ENCODE assay signal across 27 cellular contexts in genomic region chr17:74389937-74390679, GRCh38. TPM values are rescaled to one million over a fixed set of nuclear protein-coding genes. Genes with fewer than 3 reads are reported as not detected.
DNase-seq lines count a peak whose midpoint lies in the region; ATAC-seq, FAIRE-seq and TF ChIP-seq lines count a peak whose summit lies in the region.
"Had no signal": no experiment of that assay in that cellular context is flagged by ENCODE, and none has a peak within 500 bp of the region (broad histone marks: within the 10 kb centered on the region; RNA-seq: fewer than 3 reads in every experiment).

No MANE protein-coding gene starts in this region.

- in situ Hi-C loops in K562 (cut with MboI), result no loop called here

- H3F3A ChIP-seq in smooth muscle cell (ENCODE audit: low read depth), result peaks cover 9% of the 10 kb centered on the region

- H3K4me2 ChIP-seq in K562 (ENCODE audit: insufficient read depth, low read length), result no peak overlapping the region
- H3K4me2 ChIP-seq in smooth muscle cell, result no peak overlapping the region

- no peak for DNase-seq in activated naive CD4-positive, alpha-beta T cell treated with anti-CD3 and anti-CD28 coated beads, Interleukin-2, amount 10 ng/mL, durations not matched to agents 7 days and 5 days
- DNase-seq in K562 (ENCODE audit: extremely low read depth in 1 of 4, low spot score in 3 of 4) (no peak), smooth muscle cell (lab: John Stamatoyannopoulos, UW; ENCODE audit: unreplicated experiment) (no peak), NCI-H748 (lab: John Stamatoyannopoulos, UW; ENCODE audit: unreplicated experiment) (no peak), OCI-M2 (lab: John Stamatoyannopoulos, UW; ENCODE audit: unreplicated experiment) (no peak), substantia nigra (lab: John Stamatoyannopoulos, UW) (no peak)
- DNase-seq: DMS53, EL, GF-D8, MG63, NCI-H1417 treated with DMSO at 0.1 percent for 48 hours, NCI-H187 treated with DMSO at 0.1 percent for 48 hours, NCI-H2107, NCI-H510A treated with DMSO at 0.1 percent for 48 hours, NCI-H82 had no signal

- no peak for TF ChIP-seq CTCF in HEK293 (tag by site-specific recombination; IDR thresholded peaks at IDR 0.05)
- TF ChIP-seq CTCF in K562 (IDR thresholded peaks at IDR 0.05 in 2 of 3, conservative IDR thresholded peaks at IDR 0.05 in 1 of 3; ENCODE audit: insufficient read depth in 2 of 3, low read depth in 1 of 3, low read length in 3 of 3), result no peak
- TF ChIP-seq CTCF in smooth muscle cell (IDR thresholded peaks at IDR 0.05; ENCODE audit: borderline replicate concordance, insufficient read depth, poor library complexity, severe bottlenecking), result no peak

- POLR2A ChIA-PET in HEK293 (lab: Yijun Ruan, JAX), result no interaction called here
- POLR2A ChIA-PET in K562 (lab: Yijun Ruan, JAX), result interaction anchor here (0.6 kb wide), 1 partner anchor 66 kb away, joined by 3 read pairs; no protein-coding TSS in a partner anchor

- no TSS peak for BruUV-seq in K562 (replicated peaks; lab: Mats Ljungman, UMichigan)

- H3K4me3 ChIP-seq in HEK293 (ENCODE audit: low read depth, low read length), result no peak overlapping the region
- no peak overlapping the region for H3K4me3 ChIP-seq in K562
- no peak overlapping the region for H3K4me3 ChIP-seq in smooth muscle cell
- H3K4me3 ChIP-seq: MG63, SJSA1 had no signal

- no peak for TF ChIP-seq POLR2A in K562 (conservative IDR thresholded peaks at IDR 0.05)

- peak overlapping the region; percentile 73 for H3K27ac Mint-ChIP-seq in activated naive CD4-positive, alpha-beta T cell treated with anti-CD3 and anti-CD28 coated beads, Interleukin-2, amount 50 U/mL, for 24 hours
- H3K27ac Mint-ChIP-seq in activated naive CD4-positive, alpha-beta T cell treated with anti-CD3 and anti-CD28 coated beads, Interleukin-2, amount 10 ng/mL, durations not matched to agents 7 days and 5 days, result no peak overlapping the region

- H3K27me3 Mint-ChIP-seq in activated naive CD4-positive, alpha-beta T cell treated with anti-CD3 and anti-CD28 coated beads, Interleukin-2, amount 50 U/mL, for 24 hours, result no peaks in the 10 kb centered on the region
- H3K27me3 Mint-ChIP-seq in activated naive CD4-positive, alpha-beta T cell treated with anti-CD3 and anti-CD28 coated beads, Interleukin-2, amount 10 ng/mL, durations not matched to agents 7 days and 5 days, result peaks cover 60% of the 10 kb centered on the region

- no peaks in the 10 kb centered on the region for H3K79me2 ChIP-seq in K562 (ENCODE audit: control insufficient read depth, insufficient read depth, low read length)
- no peaks in the 10 kb centered on the region for H3K79me2 ChIP-seq in smooth muscle cell (ENCODE audit: low read depth)

- ATAC-seq in K562, result no peak
- ATAC-seq: HCT116 had no signal

- no peak for FAIRE-seq in K562 (lab: Jason Lieb, UNC)
- FAIRE-seq: D721Med, GM19239, H1, RCC 7860 had no signal

- H3K9me1 ChIP-seq in K562 (ENCODE audit: control insufficient read depth, insufficient read depth, low read length), result no peaks in the 10 kb centered on the region

- no peaks in the 10 kb centered on the region for H3K9me3 Mint-ChIP-seq in activated naive CD4-positive, alpha-beta T cell treated with anti-CD3 and anti-CD28 coated beads, Interleukin-2, amount 50 U/mL, for 24 hours
- no peaks in the 10 kb centered on the region for H3K9me3 Mint-ChIP-seq in activated naive CD4-positive, alpha-beta T cell treated with anti-CD3 and anti-CD28 coated beads, Interleukin-2, amount 10 ng/mL, durations not matched to agents 7 days and 5 days

- H3K36me3 ChIP-seq in HEK293 (ENCODE audit: control insufficient read depth in 2 of 2, insufficient read depth in 1 of 2, low read length in 2 of 2), result no peaks in the 10 kb centered on the region
- no peaks in the 10 kb centered on the region for H3K36me3 ChIP-seq in K562 (ENCODE audit: control insufficient read depth, insufficient read depth, low read length)
- no peaks in the 10 kb centered on the region for H3K36me3 ChIP-seq in smooth muscle cell (ENCODE audit: low read depth)
- H3K36me3 ChIP-seq: MG63, SJSA1 had no signal

- peaks cover 24 to 38% of the 10 kb centered on the region in 2 experiments; a peak in 4 of 5 replicates for H3K27me3 ChIP-seq in K562 (ENCODE audit: control insufficient read depth in 2 of 2, insufficient read depth in 2 of 2, low read length in 2 of 2)
- H3K27me3 ChIP-seq in smooth muscle cell (ENCODE audit: low read depth), result no peaks in the 10 kb centered on the region
- H3K27me3 ChIP-seq: MG63, SJSA1 had no signal

- no peak for TF ChIP-seq EP300 in K562 (IDR thresholded peaks at IDR 0.05; ENCODE audit: low read length)

- H2AFZ ChIP-seq in K562 (ENCODE audit: low read depth, low read length) (no peak overlapping the region), smooth muscle cell (ENCODE audit: low read depth) (no peak overlapping the region)

- intact Hi-C loops in K562 (cut with micrococcal nuclease), result no loop called here

- H3K4me1 ChIP-seq in HEK293 (ENCODE audit: control insufficient read depth, insufficient read depth, low read length) (no peaks in the 10 kb centered on the region), K562 (replicated peaks in 1 of 2; ENCODE audit: control insufficient read depth in 2 of 2, insufficient read depth in 2 of 2, low read length in 2 of 2) (peaks cover 0 to 4% of the 10 kb centered on the region in 2 experiments; a peak in 3 of 5 replicates), smooth muscle cell (ENCODE audit: low read depth) (peaks cover 15% of the 10 kb centered on the region)
- H3K4me1 ChIP-seq: SJSA1 had no signal

- H3K9me3 ChIP-seq in HEK293 (ENCODE audit: control insufficient read depth, insufficient read depth, low read depth, low read length) (no peaks in the 10 kb centered on the region), K562 (replicated peaks; ENCODE audit: control insufficient read depth, insufficient read depth, low read depth, low read length) (no peaks in the 10 kb centered on the region; the same call in 1 of the 2 replicates), smooth muscle cell (replicated peaks; ENCODE audit: low read depth) (no peaks in the 10 kb centered on the region)
- H3K9me3 ChIP-seq: MG63, SJSA1 had no signal

- WGBS in K562 (ENCODE audit: insufficient coverage, low coverage, missing lambda C conversion rate), result 0% methylated on average over 2 of the region's 2 CpGs
- 92% methylated on average over 2 of the region's 2 CpGs for WGBS in smooth muscle cell (ENCODE audit: low lambda C conversion rate)

- H3K9ac ChIP-seq in K562 (ENCODE audit: insufficient read depth in 1 of 2, low read depth in 2 of 2, low read length in 2 of 2), result no peak overlapping the region
- H3K9ac ChIP-seq in smooth muscle cell (ENCODE audit: low read depth), result no peak overlapping the region

- no peaks in the 10 kb centered on the region for H3K36me3 Mint-ChIP-seq in activated naive CD4-positive, alpha-beta T cell treated with anti-CD3 and anti-CD28 coated beads, Interleukin-2, amount 50 U/mL, for 24 hours
- H3K36me3 Mint-ChIP-seq in activated naive CD4-positive, alpha-beta T cell treated with anti-CD3 and anti-CD28 coated beads, Interleukin-2, amount 10 ng/mL, durations not matched to agents 7 days and 5 days, result no peaks in the 10 kb centered on the region

- H3K4me1 Mint-ChIP-seq in activated naive CD4-positive, alpha-beta T cell treated with anti-CD3 and anti-CD28 coated beads, Interleukin-2, amount 50 U/mL, for 24 hours, result no peaks in the 10 kb centered on the region
- no peaks in the 10 kb centered on the region for H3K4me1 Mint-ChIP-seq in activated naive CD4-positive, alpha-beta T cell treated with anti-CD3 and anti-CD28 coated beads, Interleukin-2, amount 10 ng/mL, durations not matched to agents 7 days and 5 days

- H4K20me1 ChIP-seq in K562 (replicated peaks; ENCODE audit: control insufficient read depth, insufficient read depth, low read length), result no peaks in the 10 kb centered on the region
- H4K20me1 ChIP-seq in smooth muscle cell (ENCODE audit: low read depth), result no peaks in the 10 kb centered on the region

- H3K27ac ChIP-seq in HEK293 (ENCODE audit: extremely low read depth, low read depth, low read length), result no peak overlapping the region
- no peak overlapping the region for H3K27ac ChIP-seq in K562 (ENCODE audit: extremely low read depth, low read depth, low read length)
- H3K27ac ChIP-seq in smooth muscle cell (ENCODE audit: low read depth), result peak overlapping the region; percentile 69
- no peak overlapping the region for H3K27ac ChIP-seq in substantia nigra (ENCODE audit: low read depth, low read length, poor library complexity, severe bottlenecking)
- H3K27ac ChIP-seq: SJSA1 had no signal

- TF ChIP-seq RAD21 in K562 (CRISPR knock-in tag; conservative IDR thresholded peaks at IDR 0.05 in 1 of 2, IDR thresholded peaks at IDR 0.05 in 1 of 2), result no peak

- no peak overlapping the region for H3K4me3 Mint-ChIP-seq in activated naive CD4-positive, alpha-beta T cell treated with anti-CD3 and anti-CD28 coated beads, Interleukin-2, amount 50 U/mL, for 24 hours
- H3K4me3 Mint-ChIP-seq in activated naive CD4-positive, alpha-beta T cell treated with anti-CD3 and anti-CD28 coated beads, Interleukin-2, amount 10 ng/mL, durations not matched to agents 7 days and 5 days, result no peak overlapping the region

- CTCF ChIA-PET in activated naive CD4-positive, alpha-beta T cell treated with anti-CD3 and anti-CD28 coated beads, Interleukin-2, amount 10 ng/mL, durations not matched to agents 7 days and 5 days (lab: Charles Lee), result interaction anchor here (1.2 kb wide), 1 partner anchor 104 kb away, joined by 3 read pairs; no protein-coding TSS in a partner anchor
- CTCF ChIA-PET in HEK293 (lab: Yijun Ruan, JAX) (interaction anchor here (0.8 to 3.9 kb wide), 3 partner anchors 22 to 67 kb away, joined by 3 to 24 read pairs (median 9); partner anchors contain the start of gene GPR142), K562 (lab: Yijun Ruan, JAX; ENCODE audit: low intra/inter-chr PET ratio) (no interaction called here)

RNA-seq across cellular contexts. Expression of gene GPR142, which starts 22.8 kb away (rescaled TPM):
- not detected in 2 replicates for total RNA-seq in K562 (2011; cell fraction: chromatin; rRNA removed; ENCODE audit: low replicate concordance)
- not detected in 2 replicates for total RNA-seq in K562 (2011; cell fraction: nucleolus; rRNA removed)
- not detected in 2 replicates for total RNA-seq in K562 (2011; cell fraction: nucleoplasm; rRNA removed)
- total RNA-seq in K562 (2014; rRNA removed) (not detected in 2 replicates), K562 (2014; rRNA removed; fragmentation: Illumina TruSeq; extraction: Trizol) (not detected in 2 replicates), K562 (2015; rRNA removed; fragmentation: Illumina TruSeq; extraction: Trizol) (not detected in 2 replicates), K562 (2021) (not detected in 2 replicates), smooth muscle cell (not detected in 2 replicates)
- polyA plus RNA-seq in K562 (2011; rRNA removed) (not detected in 2 replicates), K562 (2014; fragmentation: Illumina TruSeq; extraction: Trizol) (not detected in 2 replicates), K562 (2014; fragmentation: Nextera tagmentation; extraction: Ambion mirVana) (not detected), K562 (2014; rRNA removed) (not detected in 2 replicates), smooth muscle cell (not detected in 2 replicates)
- not detected in 2 replicates for polyA plus RNA-seq in K562 (2011; cell fraction: cytosol; rRNA removed)
- polyA plus RNA-seq in K562 (2011; cell fraction: nucleus; rRNA removed), result not detected in 2 replicates
- polyA plus RNA-seq in K562 (2012), result not detected in 2 replicates
- polyA minus RNA-seq in K562 (2011; rRNA and poly(A)+ RNA removed), result not detected in 2 replicates
- not detected in 2 replicates for polyA minus RNA-seq in K562 (2011; cell fraction: cytosol; rRNA and poly(A)+ RNA removed)
- not detected in 2 replicates for polyA minus RNA-seq in K562 (2011; cell fraction: nucleus; rRNA and poly(A)+ RNA removed)
- total RNA-seq: A172, H1, LHCN-M2, OCI-LY7, SJSA1 had no signal
- polyA plus RNA-seq: CD14-positive monocyte had no signal

RNA-seq across cellular contexts. Expression of gene BTBD17, which starts 28.4 kb away (rescaled TPM):
- not detected in 2 replicates for total RNA-seq in K562 (2011; cell fraction: chromatin; rRNA removed; ENCODE audit: low replicate concordance)
- not detected in 2 replicates for total RNA-seq in K562 (2011; cell fraction: nucleolus; rRNA removed)
- not detected in 2 replicates for total RNA-seq in K562 (2011; cell fraction: nucleoplasm; rRNA removed)
- total RNA-seq in K562 (2014; rRNA removed) (not detected in 2 replicates), K562 (2014; rRNA removed; fragmentation: Illumina TruSeq; extraction: Trizol) (not detected in 2 replicates), K562 (2015; rRNA removed; fragmentation: Illumina TruSeq; extraction: Trizol) (not detected in 2 replicates), K562 (2021) (not detected in 2 replicates), smooth muscle cell (not detected in 2 replicates)
- polyA plus RNA-seq in K562 (2011; rRNA removed) (not detected in 2 replicates), K562 (2014; fragmentation: Illumina TruSeq; extraction: Trizol) (not detected in 2 replicates), K562 (2014; fragmentation: Nextera tagmentation; extraction: Ambion mirVana) (not detected), K562 (2014; rRNA removed) (not detected in 2 replicates), smooth muscle cell (not detected in 2 replicates)
- polyA plus RNA-seq in K562 (2011; cell fraction: cytosol; rRNA removed), result not detected in 2 replicates
- polyA plus RNA-seq in K562 (2011; cell fraction: nucleus; rRNA removed), result not detected in 2 replicates
- polyA plus RNA-seq in K562 (2012), result not detected in 2 replicates
- not detected in 2 replicates for polyA minus RNA-seq in K562 (2011; rRNA and poly(A)+ RNA removed)
- not detected in 2 replicates for polyA minus RNA-seq in K562 (2011; cell fraction: cytosol; rRNA and poly(A)+ RNA removed)
- not detected in 2 replicates for polyA minus RNA-seq in K562 (2011; cell fraction: nucleus; rRNA and poly(A)+ RNA removed)
- total RNA-seq: A172, LHCN-M2, OCI-LY7, SJSA1 had no signal
- polyA plus RNA-seq: CD14-positive monocyte had no signal

RNA-seq across cellular contexts. Expression of gene GPRC5C, which starts 41.8 kb away (rescaled TPM):
- 2.8 and 8.7 TPM in 2 replicates for total RNA-seq in K562 (2011; cell fraction: chromatin; rRNA removed; ENCODE audit: low replicate concordance)
- 8.9 and 15.5 TPM in 2 replicates for total RNA-seq in K562 (2011; cell fraction: nucleolus; rRNA removed)
- total RNA-seq in K562 (2011; cell fraction: nucleoplasm; rRNA removed), result 4.5 and 7.9 TPM in 2 replicates
- total RNA-seq in K562 (2014; rRNA removed), result 6.5 and 7.6 TPM in 2 replicates
- total RNA-seq in K562 (2014; rRNA removed; fragmentation: Illumina TruSeq; extraction: Trizol), result 1.1 and 1.6 TPM in 2 replicates
- 4.1 and 4.4 TPM in 2 replicates for total RNA-seq in K562 (2015; rRNA removed; fragmentation: Illumina TruSeq; extraction: Trizol)
- 6.4 and 7.8 TPM in 2 replicates for total RNA-seq in K562 (2021)
- 9.0 and 85.5 TPM in 2 replicates for polyA plus RNA-seq in K562 (2011; rRNA removed)
- 26.1 and 77.2 TPM in 2 replicates for polyA plus RNA-seq in K562 (2011; cell fraction: cytosol; rRNA removed)
- 13.3 and 92.4 TPM in 2 replicates for polyA plus RNA-seq in K562 (2011; cell fraction: nucleus; rRNA removed)
- 8.7 and 24.4 TPM in 2 replicates for polyA plus RNA-seq in K562 (2012)
- 2.1 and 4.1 TPM in 2 replicates for polyA plus RNA-seq in K562 (2014; fragmentation: Illumina TruSeq; extraction: Trizol)
- under 1 TPM; 0.28 to 0.41 TPM for polyA plus RNA-seq in K562 (2014; fragmentation: Nextera tagmentation; extraction: Ambion mirVana)
- 5.9 and 9.6 TPM in 2 replicates for polyA plus RNA-seq in K562 (2014; rRNA removed)
- 4.1 and 15.3 TPM in 2 replicates for polyA minus RNA-seq in K562 (2011; rRNA and poly(A)+ RNA removed)
- polyA minus RNA-seq in K562 (2011; cell fraction: cytosol; rRNA and poly(A)+ RNA removed), result 7.9 and 36.4 TPM in 2 replicates
- 4.0 and 28.7 TPM in 2 replicates for polyA minus RNA-seq in K562 (2011; cell fraction: nucleus; rRNA and poly(A)+ RNA removed)
- 57.0 and 64.5 TPM in 2 replicates for total RNA-seq in smooth muscle cell
- 96.9 and 103 TPM in 2 replicates for polyA plus RNA-seq in smooth muscle cell
- total RNA-seq: LHCN-M2 had no signal
